In the genomic region with DNA sequence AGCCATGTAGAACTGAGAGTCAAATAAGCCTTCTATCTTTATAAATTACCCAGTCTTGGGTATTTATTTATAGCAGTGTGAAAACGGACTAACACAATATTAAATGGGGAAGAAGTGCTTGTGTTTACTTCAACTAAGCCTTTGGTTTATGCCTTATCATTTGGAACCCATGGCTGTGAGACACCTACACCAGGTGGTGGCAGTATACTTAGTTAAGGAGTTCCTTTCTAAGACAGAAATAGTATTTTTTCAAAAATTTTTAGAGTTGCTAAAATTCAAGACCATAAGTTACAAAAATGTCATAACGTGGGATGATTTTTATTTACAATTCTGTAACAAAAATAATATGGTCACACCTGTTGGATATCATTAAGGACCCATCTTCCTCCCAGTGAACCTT, we compare ENCODE assay signal across 23 cellular contexts.
A peak's percentile ranks its signal among the peaks of the same experiment; 100 is the strongest.
DNase-seq lines count a peak whose midpoint lies in the region; ATAC-seq and TF ChIP-seq lines count a peak whose summit lies in the region.
"Had no signal": no experiment of that assay in that cellular context is flagged by ENCODE, and none has a peak within 500 bp of the region (broad histone marks: within the 10 kb centered on the region; RNA-seq: fewer than 3 reads in every experiment).

No MANE protein-coding gene starts in this region.

- no peak for ATAC-seq in GM21825 (IDR thresholded peaks at IDR 0.05; ENCODE audit: unreplicated experiment)
- no peak for ATAC-seq in GM21390 (IDR thresholded peaks at IDR 0.05; ENCODE audit: unreplicated experiment)
- ATAC-seq: activated CD4-positive, alpha-beta T cell treated with anti-CD3 and anti-CD28 coated beads for 36 hours; left colon; stimulated activated effector memory CD8-positive, alpha-beta T cell treated with anti-CD3 and anti-CD28 coated beads, Interleukin-12 subunit alpha, Interleukin-12 subunit beta, amount 100 ng/mL, for 72 hours had no signal

- peaks cover 4% of the 10 kb centered on the region for H3K36me3 Mint-ChIP-seq in endodermal cell (ENCODE audit: low read depth)
- H3K36me3 Mint-ChIP-seq: CD4-positive, CD25-positive, alpha-beta regulatory T cell; memory B cell; stimulated activated effector memory CD8-positive, alpha-beta T cell treated with anti-CD3 and anti-CD28 coated beads, Interleukin-12 subunit alpha, Interleukin-12 subunit beta, amount 100 ng/mL, for 72 hours had no signal

- peaks cover 7% of the 10 kb centered on the region for H3K27me3 ChIP-seq in endodermal cell (ENCODE audit: control insufficient read depth, insufficient read depth, low read length, poor library complexity, severe bottlenecking)
- H3K27me3 ChIP-seq: uterus had no signal

- WGBS in endodermal cell (ENCODE audit: insufficient coverage in 1 of 2, insufficient read length in 1 of 2), 2 experiments, result 69 to 80% methylated on average over 1 to 2 of the region's 2 CpGs

- H3K9ac ChIP-seq in endodermal cell (ENCODE audit: extremely low read depth, low read length, poor library complexity, severe bottlenecking), result no peak overlapping the region

- H3K4me1 ChIP-seq in endodermal cell (ENCODE audit: control insufficient read depth, insufficient read depth, low read length), result no peaks in the 10 kb centered on the region
- H3K4me1 ChIP-seq: uterus had no signal

- peak; percentile 21 for DNase-seq in NAMALWA (ENCODE audit: low spot score)
- DNase-seq in endodermal cell, result no peak
- DNase-seq in NOMO-1 (lab: John Stamatoyannopoulos, UW; ENCODE audit: unreplicated experiment in 2 of 2), result no peak
- DNase-seq in SKM-1 treated with dmso at 0.1 percent for 144 hours (lab: John Stamatoyannopoulos, UW; ENCODE audit: unreplicated experiment), result no peak
- DNase-seq: activated CD4-positive, alpha-beta T cell treated with anti-CD3 and anti-CD28 coated beads for 36 hours; activated naive CD4-positive, alpha-beta T cell treated with anti-CD3 and anti-CD28 coated beads, Interleukin-2, amount 50 U/mL, for 16 hours; activated T-cell treated with anti-CD3 and anti-CD28 coated beads, Interleukin-2, amount 50 U/mL, for 48 hours; aorta; CD4-positive, CD25-positive, alpha-beta regulatory T cell; DMS153; GF-D8; left colon; NCI-H2029 treated with DMSO at 0.1 percent for 48 hours; NK-92 treated with Interleukin-12 subunit alpha and Interleukin-12 subunit beta, amount 100 ng/mL, for 24 hours; small intestine; stimulated activated CD4-positive, alpha-beta T cell treated with anti-CD3 and anti-CD28 coated beads, Interleukin-2, amount 100 ng/mL, for 24 hours; uterus had no signal

- H3K27ac ChIP-seq in C4-2B (no peak overlapping the region), endodermal cell (ENCODE audit: low read depth, low read length) (no peak overlapping the region)
- H3K27ac ChIP-seq: uterus had no signal

- no peaks in the 10 kb centered on the region for H3K9me3 ChIP-seq in endodermal cell (ENCODE audit: control insufficient read depth, low read length)
- H3K9me3 ChIP-seq: uterus had no signal

- no peak overlapping the region for H3K4me3 Mint-ChIP-seq in endodermal cell
- H3K4me3 Mint-ChIP-seq: activated CD4-positive, alpha-beta T cell treated with anti-CD3 and anti-CD28 coated beads for 36 hours; CD4-positive, CD25-positive, alpha-beta regulatory T cell; memory B cell; stimulated activated effector memory CD8-positive, alpha-beta T cell treated with anti-CD3 and anti-CD28 coated beads, Interleukin-12 subunit alpha, Interleukin-12 subunit beta, amount 100 ng/mL, for 72 hours had no signal

- H3K4me1 Mint-ChIP-seq in endodermal cell, result no peaks in the 10 kb centered on the region
- H3K4me1 Mint-ChIP-seq: activated CD4-positive, alpha-beta T cell treated with anti-CD3 and anti-CD28 coated beads for 36 hours; CD4-positive, CD25-positive, alpha-beta regulatory T cell; memory B cell; stimulated activated effector memory CD8-positive, alpha-beta T cell treated with anti-CD3 and anti-CD28 coated beads, Interleukin-12 subunit alpha, Interleukin-12 subunit beta, amount 100 ng/mL, for 72 hours had no signal

- TF ChIP-seq CTCF in C4-2B (conservative IDR thresholded peaks at IDR 0.05), result peak; percentile 53
- peak; percentile 20 for TF ChIP-seq CTCF in GM12873 (IDR thresholded peaks at IDR 0.05; ENCODE audit: insufficient read depth, low read depth, low read length, missing control alignments)
- TF ChIP-seq CTCF in endodermal cell (conservative IDR thresholded peaks at IDR 0.05), result peak; percentile 76

- peaks cover 15% of the 10 kb centered on the region for H3K27me3 Mint-ChIP-seq in endodermal cell (ENCODE audit: insufficient read depth)
- H3K27me3 Mint-ChIP-seq: activated CD4-positive, alpha-beta T cell treated with anti-CD3 and anti-CD28 coated beads for 36 hours; CD4-positive, CD25-positive, alpha-beta regulatory T cell had no signal

- H3K27ac Mint-ChIP-seq in endodermal cell, result no peak overlapping the region
- H3K27ac Mint-ChIP-seq: activated CD4-positive, alpha-beta T cell treated with anti-CD3 and anti-CD28 coated beads for 36 hours; CD4-positive, CD25-positive, alpha-beta regulatory T cell; memory B cell; stimulated activated effector memory CD8-positive, alpha-beta T cell treated with anti-CD3 and anti-CD28 coated beads, Interleukin-12 subunit alpha, Interleukin-12 subunit beta, amount 100 ng/mL, for 72 hours had no signal

- H3K9me3 Mint-ChIP-seq in endodermal cell, result peaks cover 27% of the 10 kb centered on the region

- H3K36me3 ChIP-seq in endodermal cell (ENCODE audit: control insufficient read depth, insufficient read depth, low read length), result no peaks in the 10 kb centered on the region
- H3K36me3 ChIP-seq: uterus had no signal

- no peak overlapping the region for H3K4me3 ChIP-seq in endodermal cell (ENCODE audit: low read length)
- H3K4me3 ChIP-seq: uterus had no signal

Comparison
In these comparisons a context has a peak if more than half of its experiments do, and no peak if none do; other contexts are left out.
1. CTCF ChIP-seq: peak in every context shown above with its lines; median percentile 76 in endodermal cell; 53 in C4-2B; 20 in GM12873.